ENCODE assay signal across 25 cellular contexts in the genomic region with DNA sequence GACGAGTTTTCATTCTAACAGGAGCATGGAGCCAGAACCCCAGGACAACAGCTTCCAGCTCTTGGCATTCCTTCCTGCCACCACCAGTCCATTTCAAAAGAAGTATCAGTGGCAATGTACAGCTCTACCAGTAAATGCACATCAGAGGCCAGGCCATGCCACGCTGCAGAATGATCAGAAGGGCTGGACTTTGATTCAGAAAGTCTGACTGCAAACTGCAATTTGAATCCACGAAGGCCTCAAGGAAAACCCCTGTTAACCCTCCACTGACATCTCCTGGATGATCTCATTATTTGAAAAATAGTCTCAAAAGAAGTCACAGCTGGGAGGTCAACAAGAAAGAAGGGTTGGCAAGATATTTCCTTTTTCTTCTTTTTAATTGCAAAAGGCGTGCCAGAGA.
DNase-seq lines count a peak whose midpoint lies in the region; ATAC-seq, FAIRE-seq and TF ChIP-seq lines count a peak whose summit lies in the region.
"Had no signal": no experiment of that assay in that cellular context is flagged by ENCODE, and none has a peak within 500 bp of the region (broad histone marks: within the 10 kb centered on the region; RNA-seq: fewer than 3 reads in every experiment).

No MANE protein-coding gene starts in this region.

- TF ChIP-seq POLR2A in HepG2 (IDR thresholded peaks at IDR 0.05; ENCODE audit: insufficient read depth in 1 of 2, low read depth in 2 of 2, low read length in 2 of 2): no peak
- no peak for TF ChIP-seq POLR2A in right lobe of liver (IDR thresholded peaks at IDR 0.05)

- DNase-seq in HepG2 (ENCODE audit: low spot score) (peak; percentile 38), right lobe of liver (no peak), epithelial cell of prostate (ENCODE audit: low read depth, low spot score) (no peak), memory B cell (ENCODE audit: low spot score in 2 of 2) (no peak), 8988T (no peak), left ventricle myocardium inferior (no peak)
- DNase-seq in activated T-cell treated with anti-CD3 and anti-CD28 coated beads, Interleukin-2, amount 50 U/mL, for 72 hours: no peak
- DNase-seq: Calu3; CD8-positive, alpha-beta T cell; EL; Karpas-422; NCI-H1092 treated with DMSO at 0.1 percent for 48 hours; NCI-H146; NCI-H2029 treated with DMSO at 0.1 percent for 48 hours; NCI-H510A treated with DMSO at 0.1 percent for 48 hours; NCI-H82; PC-9; SJCRH30 had no signal

- H3K9me3 ChIP-seq in HepG2 (ENCODE audit: low read length) (no peaks in the 10 kb centered on the region), right lobe of liver (no peaks in the 10 kb centered on the region), left ventricle myocardium inferior (replicated peaks) (no peaks in the 10 kb centered on the region)
- H3K9me3 ChIP-seq: SJCRH30 had no signal

- H3K36me3 ChIP-seq in HepG2 (replicated peaks in 1 of 2; ENCODE audit: control insufficient read depth in 1 of 2, insufficient read depth in 2 of 2, low read length in 2 of 2) (no peaks in the 10 kb centered on the region), right lobe of liver (no peaks in the 10 kb centered on the region), left ventricle myocardium inferior (no peaks in the 10 kb centered on the region)
- H3K36me3 ChIP-seq: SJCRH30 had no signal

- TF ChIP-seq CTCF in HepG2 (CRISPR knock-in tag; IDR thresholded peaks at IDR 0.05) (peak; percentile 26), right lobe of liver (IDR thresholded peaks at IDR 0.05) (no peak), left ventricle myocardium inferior (IDR thresholded peaks at IDR 0.05; ENCODE audit: borderline replicate concordance) (no peak)

- H3K36me3 Mint-ChIP-seq in memory B cell: peaks cover 2% of the 10 kb centered on the region
- no peaks in the 10 kb centered on the region for H3K36me3 Mint-ChIP-seq in activated T-cell treated with anti-CD3 and anti-CD28 coated beads, Interleukin-2, amount 50 U/mL, for 72 hours (ENCODE audit: insufficient read depth in 2 of 2)
- H3K36me3 Mint-ChIP-seq: CD8-positive, alpha-beta T cell had no signal

- no TSS peak for BruUV-seq in HepG2 (replicated peaks; lab: Mats Ljungman, UMichigan)

- peaks cover 2% of the 10 kb centered on the region for H3K9me3 Mint-ChIP-seq in memory B cell
- H3K9me3 Mint-ChIP-seq in activated T-cell treated with anti-CD3 and anti-CD28 coated beads, Interleukin-2, amount 50 U/mL, for 72 hours: no peaks in the 10 kb centered on the region
- H3K9me3 Mint-ChIP-seq: CD8-positive, alpha-beta T cell; GM23338 had no signal

- POLR2A ChIA-PET in HepG2 (lab: Yijun Ruan, JAX): no interaction called here

- peak overlapping the region; percentile 11 for H3K27ac ChIP-seq in HepG2 (ENCODE audit: extremely low read length, insufficient read depth, low read length)
- H3K27ac ChIP-seq in right lobe of liver: no peak overlapping the region
- peak overlapping the region; percentile 11 for H3K27ac ChIP-seq in epithelial cell of prostate
- no peak overlapping the region for H3K27ac ChIP-seq in left ventricle myocardium inferior (replicated peaks)
- H3K27ac ChIP-seq: PC-9, SJCRH30 had no signal

- H3K27ac Mint-ChIP-seq in memory B cell: no peak overlapping the region
- H3K27ac Mint-ChIP-seq in activated T-cell treated with anti-CD3 and anti-CD28 coated beads, Interleukin-2, amount 50 U/mL, for 72 hours: no peak overlapping the region
- H3K27ac Mint-ChIP-seq: CD8-positive, alpha-beta T cell; GM23338; IgD-negative memory B cell had no signal

- peaks cover 57% of the 10 kb centered on the region for H3K4me1 ChIP-seq in HepG2 (ENCODE audit: insufficient read depth, low read length)
- H3K4me1 ChIP-seq in right lobe of liver: peaks cover 0 to 16% (median 7%) of the 10 kb centered on the region in 4 donors
- H3K4me1 ChIP-seq in left ventricle myocardium inferior: peaks cover 16% of the 10 kb centered on the region
- H3K4me1 ChIP-seq: SJCRH30 had no signal

- H3K4me3 ChIP-seq in HepG2 (replicated peaks in 1 of 3; ENCODE audit: insufficient read depth in 1 of 3, low read depth in 2 of 3, low read length in 3 of 3) (no peak overlapping the region), right lobe of liver (no peak overlapping the region), left ventricle myocardium inferior (no peak overlapping the region)
- H3K4me3 ChIP-seq: GM23338, PC-9, SJCRH30 had no signal

- 40% methylated on average over 4 of the region's 4 CpGs for WGBS in HepG2 (ENCODE audit: low lambda C conversion rate)
- WGBS in right lobe of liver (ENCODE audit: insufficient coverage, low coverage, low lambda C conversion rate, missing lambda C conversion rate): 59% methylated on average over 4 of the region's 4 CpGs

- H4K20me1 ChIP-seq in HepG2 (ENCODE audit: insufficient read depth, low read length): no peaks in the 10 kb centered on the region

- 0 out of 2 replicates have a peak overlapping the region, but pooled peaks have one; percentile 2 for H3K9ac ChIP-seq in HepG2 (ENCODE audit: insufficient read depth, low read depth, low read length)

- H3K4me2 ChIP-seq in HepG2 (ENCODE audit: low read depth, low read length): peak overlapping the region; percentile 34
- H3K4me2 ChIP-seq: GM23338, PC-9 had no signal

- intact Hi-C loops in HepG2 (cut with micrococcal nuclease; ENCODE audit: unreplicated experiment) (no loop called here), right lobe of liver (cut with DNase I) (no loop called here), left ventricle myocardium inferior (cut with micrococcal nuclease) (no loop called here)

- H3K4me1 Mint-ChIP-seq in memory B cell: peaks cover 8% of the 10 kb centered on the region
- no peaks in the 10 kb centered on the region for H3K4me1 Mint-ChIP-seq in activated T-cell treated with anti-CD3 and anti-CD28 coated beads, Interleukin-2, amount 50 U/mL, for 72 hours (ENCODE audit: low read depth)

- peak; percentile 55 for FAIRE-seq in HepG2 (lab: Jason Lieb, UNC)
- FAIRE-seq: A204.1, GM12891, GM18507, HTR-8/SVneo had no signal

- H3K79me2 ChIP-seq in HepG2 (ENCODE audit: insufficient read depth, low read length): peaks cover 3% of the 10 kb centered on the region

- CTCF ChIA-PET in HepG2 (lab: Yijun Ruan, JAX; ENCODE audit: low intra/inter-chr PET ratio, low total read pairs): no interaction called here

- H3K27me3 Mint-ChIP-seq in memory B cell: peaks cover 20% of the 10 kb centered on the region
- H3K27me3 Mint-ChIP-seq in activated T-cell treated with anti-CD3 and anti-CD28 coated beads, Interleukin-2, amount 50 U/mL, for 72 hours (ENCODE audit: low read depth): peaks cover 39% of the 10 kb centered on the region

- peak; percentile 65 for ATAC-seq in HepG2
- ATAC-seq in right lobe of liver: no peak
- no peak for ATAC-seq in memory B cell (ENCODE audit: low read depth)
- no peak for ATAC-seq in activated T-cell treated with anti-CD3 and anti-CD28 coated beads, Interleukin-2, amount 50 U/mL, for 72 hours (replicated peaks in 1 of 2)
- ATAC-seq: CD8-positive, alpha-beta T cell; GM23338; HCT116 had no signal

- in situ Hi-C loops in HepG2 (cut with HindIII; ENCODE audit: extremely low pct_ligation_motif_present, low pct_unique_long_range_greater_than_20kb): no loop called here

- no peak overlapping the region for H2AFZ ChIP-seq in HepG2 (ENCODE audit: low read length)
- H2AFZ ChIP-seq: GM23338, PC-9 had no signal

- TF ChIP-seq EP300 in HepG2 (IDR thresholded peaks at IDR 0.05; ENCODE audit: low read depth in 2 of 2, low read length in 2 of 2): no peak
- no peak for TF ChIP-seq EP300 in HepG2 (CRISPR knock-in tag; IDR thresholded peaks at IDR 0.05; ENCODE audit: borderline replicate concordance)

- H3K27me3 ChIP-seq in HepG2 (ENCODE audit: control insufficient read depth in 1 of 2, insufficient read depth in 2 of 2, low read length in 2 of 2) (no peaks in the 10 kb centered on the region), right lobe of liver (no peaks in the 10 kb centered on the region), left ventricle myocardium inferior (ENCODE audit: low read depth) (peaks cover 41% of the 10 kb centered on the region)
- H3K27me3 ChIP-seq: SJCRH30 had no signal

- TF ChIP-seq RAD21 in HepG2 (CRISPR knock-in tag; IDR thresholded peaks at IDR 0.05): no peak

- H3K4me3 Mint-ChIP-seq in memory B cell: peak overlapping the region; percentile 57
- H3K4me3 Mint-ChIP-seq in activated T-cell treated with anti-CD3 and anti-CD28 coated beads, Interleukin-2, amount 50 U/mL, for 72 hours: no peak overlapping the region
- H3K4me3 Mint-ChIP-seq: CD8-positive, alpha-beta T cell; GM23338 had no signal

TF ChIP-seq in HepG2, 621 proteins besides CTCF, POLR2A, EP300 and RAD21 (continues in another document):
- TF ChIP-seq NFE2L2 (IDR thresholded peaks at IDR 0.05; ENCODE audit: low read length) (no peak), U2AF1 (optimal IDR thresholded peaks at IDR 0.05; ENCODE audit: low read depth, low read length) (no peak), SMAD1 (CRISPR knock-in tag; IDR thresholded peaks at IDR 0.05; ENCODE audit: borderline replicate concordance, low read depth) (no peak)

Comparison
In these comparisons a context has a peak if more than half of its experiments do, and no peak if none do; other contexts are left out.
1. H3K27ac ChIP-seq: peak in HepG2 (single experiment) and epithelial cell of prostate (single experiment); none in right lobe of liver (0 of 3) and left ventricle myocardium inferior (single experiment).